Comparison of ENCODE assay signal across 2 cellular contexts in the genomic region with DNA sequence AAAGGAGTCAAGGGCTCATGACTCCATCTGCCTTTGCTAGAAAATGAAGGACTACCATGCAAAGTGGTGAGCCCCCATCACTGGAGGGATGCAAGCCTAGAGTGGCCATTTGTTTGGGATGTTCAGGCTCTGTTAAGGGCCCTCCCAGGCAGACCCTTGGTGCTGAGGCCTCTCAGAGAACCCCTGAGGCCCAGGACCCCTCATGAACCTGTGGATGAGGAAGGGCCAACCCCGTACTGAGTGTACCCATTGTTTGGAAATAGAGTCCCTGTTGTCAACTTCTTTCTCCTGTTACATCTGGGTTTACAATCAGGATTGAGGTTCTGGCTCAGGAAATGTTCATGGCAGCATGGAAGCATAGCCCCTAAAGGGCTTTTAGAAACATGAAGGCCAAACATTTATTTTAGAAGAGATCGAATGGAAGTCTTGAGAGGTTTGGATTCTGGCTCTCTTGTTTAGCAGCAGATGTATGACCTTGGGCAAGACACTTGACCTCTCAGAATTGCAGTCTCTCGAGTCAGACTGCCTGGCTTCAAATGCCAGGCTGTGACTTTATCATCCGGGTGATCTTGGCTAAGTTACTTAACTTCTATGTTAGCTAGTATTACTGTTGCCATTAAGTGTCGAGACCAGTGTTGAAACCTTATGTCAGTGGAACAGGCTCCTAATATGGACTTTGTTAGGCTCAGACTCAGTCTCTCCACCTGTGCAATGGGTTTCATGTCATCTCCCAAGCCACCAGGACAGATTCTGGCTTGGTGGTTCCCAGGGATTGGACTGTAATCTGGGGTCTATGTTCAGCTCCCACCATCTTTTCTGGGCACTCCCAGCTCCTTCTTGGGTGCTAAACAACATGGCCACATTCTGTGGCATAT.
TF ChIP-seq lines count a peak whose summit lies in the region.

No MANE protein-coding gene starts in this region.

TF ChIP-seq in K562, 482 proteins besides CTCF, POLR2A, EP300 and RAD21:
- TF ChIP-seq, protein P1, sequence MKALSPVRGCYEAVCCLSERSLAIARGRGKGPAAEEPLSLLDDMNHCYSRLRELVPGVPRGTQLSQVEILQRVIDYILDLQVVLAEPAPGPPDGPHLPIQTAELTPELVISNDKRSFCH (CRISPR knock-in tag; IDR thresholded peaks at IDR 0.05): no peak
- TF ChIP-seq, protein P1 (tag; IDR thresholded peaks at IDR 0.05): no peak
- TF ChIP-seq TFAM (CRISPR knock-in tag; conservative IDR thresholded peaks at IDR 0.05): no peak
- TF ChIP-seq JUNB (CRISPR knock-in tag; conservative IDR thresholded peaks at IDR 0.05): no peak
- TF ChIP-seq C11orf30 (IDR thresholded peaks at IDR 0.05; ENCODE audit: low read depth): no peak
- no peak for TF ChIP-seq CC2D1A (IDR thresholded peaks at IDR 0.05)
- TF ChIP-seq RBM25 (IDR thresholded peaks at IDR 0.05; ENCODE audit: low read depth, low read length, severe bottlenecking): peak; percentile 72
- TF ChIP-seq YY1 (IDR thresholded peaks at IDR 0.05; ENCODE audit: borderline replicate concordance in 1 of 3, control insufficient read depth in 1 of 3, extremely low read depth in 1 of 3, insufficient read depth in 3 of 3, insufficient read length in 1 of 3, insufficient replicate concordance in 2 of 3, low read depth in 1 of 3, low read length in 2 of 3): no peak
- no peak for TF ChIP-seq MTA1 (IDR thresholded peaks at IDR 0.05; ENCODE audit: borderline replicate concordance)

TF ChIP-seq in HEK293T, 16 proteins besides CTCF, POLR2A, EP300 and RAD21:
- TF ChIP-seq FOXK2 (IDR thresholded peaks at IDR 0.05): no peak
